ENCODE assay signal across 7 cellular contexts in genomic region chr11:125550780-125551179, GRCh38.
"Had no signal": no experiment of that assay in that cellular context is flagged by ENCODE, and none has a peak within 500 bp of the region (broad histone marks: within the 10 kb centered on the region; RNA-seq: fewer than 3 reads in every experiment).

No MANE protein-coding gene starts in this region.

- ATAC-seq: GM12878 had no signal

- H3K4me3 ChIP-seq: GM12878 had no signal

- FAIRE-seq: G401.6, GM12878, GM12892, GM18507, GM19239 had no signal

- DNase-seq: GDM1, GF-D8 had no signal
